Comparison of ENCODE assay signal across 1 cellular context in the genomic region with DNA sequence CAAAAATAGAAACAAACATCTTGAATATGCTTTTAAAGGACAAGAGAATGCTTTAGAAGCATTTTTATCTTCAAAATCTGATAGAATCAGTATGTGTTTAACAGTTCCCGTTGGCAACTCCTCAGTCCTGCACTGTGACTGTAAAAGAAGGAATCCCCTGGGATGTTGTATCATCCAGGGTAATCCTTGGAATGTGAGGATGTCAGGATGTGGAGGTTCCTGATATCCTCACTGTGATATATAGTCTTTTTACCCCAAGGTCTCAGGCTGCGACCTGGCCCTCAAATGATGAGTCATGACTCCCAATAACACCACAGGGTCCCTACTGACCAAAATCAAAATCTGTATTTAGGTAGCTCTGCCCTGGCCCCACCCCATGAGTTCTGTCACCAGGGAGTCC.
TF ChIP-seq lines count a peak whose summit lies in the region.

No MANE protein-coding gene starts in this region.

TF ChIP-seq in GM23338, 12 proteins besides CTCF, POLR2A, EP300 and RAD21 (continued from another document):
- TF ChIP-seq, protein P1, sequence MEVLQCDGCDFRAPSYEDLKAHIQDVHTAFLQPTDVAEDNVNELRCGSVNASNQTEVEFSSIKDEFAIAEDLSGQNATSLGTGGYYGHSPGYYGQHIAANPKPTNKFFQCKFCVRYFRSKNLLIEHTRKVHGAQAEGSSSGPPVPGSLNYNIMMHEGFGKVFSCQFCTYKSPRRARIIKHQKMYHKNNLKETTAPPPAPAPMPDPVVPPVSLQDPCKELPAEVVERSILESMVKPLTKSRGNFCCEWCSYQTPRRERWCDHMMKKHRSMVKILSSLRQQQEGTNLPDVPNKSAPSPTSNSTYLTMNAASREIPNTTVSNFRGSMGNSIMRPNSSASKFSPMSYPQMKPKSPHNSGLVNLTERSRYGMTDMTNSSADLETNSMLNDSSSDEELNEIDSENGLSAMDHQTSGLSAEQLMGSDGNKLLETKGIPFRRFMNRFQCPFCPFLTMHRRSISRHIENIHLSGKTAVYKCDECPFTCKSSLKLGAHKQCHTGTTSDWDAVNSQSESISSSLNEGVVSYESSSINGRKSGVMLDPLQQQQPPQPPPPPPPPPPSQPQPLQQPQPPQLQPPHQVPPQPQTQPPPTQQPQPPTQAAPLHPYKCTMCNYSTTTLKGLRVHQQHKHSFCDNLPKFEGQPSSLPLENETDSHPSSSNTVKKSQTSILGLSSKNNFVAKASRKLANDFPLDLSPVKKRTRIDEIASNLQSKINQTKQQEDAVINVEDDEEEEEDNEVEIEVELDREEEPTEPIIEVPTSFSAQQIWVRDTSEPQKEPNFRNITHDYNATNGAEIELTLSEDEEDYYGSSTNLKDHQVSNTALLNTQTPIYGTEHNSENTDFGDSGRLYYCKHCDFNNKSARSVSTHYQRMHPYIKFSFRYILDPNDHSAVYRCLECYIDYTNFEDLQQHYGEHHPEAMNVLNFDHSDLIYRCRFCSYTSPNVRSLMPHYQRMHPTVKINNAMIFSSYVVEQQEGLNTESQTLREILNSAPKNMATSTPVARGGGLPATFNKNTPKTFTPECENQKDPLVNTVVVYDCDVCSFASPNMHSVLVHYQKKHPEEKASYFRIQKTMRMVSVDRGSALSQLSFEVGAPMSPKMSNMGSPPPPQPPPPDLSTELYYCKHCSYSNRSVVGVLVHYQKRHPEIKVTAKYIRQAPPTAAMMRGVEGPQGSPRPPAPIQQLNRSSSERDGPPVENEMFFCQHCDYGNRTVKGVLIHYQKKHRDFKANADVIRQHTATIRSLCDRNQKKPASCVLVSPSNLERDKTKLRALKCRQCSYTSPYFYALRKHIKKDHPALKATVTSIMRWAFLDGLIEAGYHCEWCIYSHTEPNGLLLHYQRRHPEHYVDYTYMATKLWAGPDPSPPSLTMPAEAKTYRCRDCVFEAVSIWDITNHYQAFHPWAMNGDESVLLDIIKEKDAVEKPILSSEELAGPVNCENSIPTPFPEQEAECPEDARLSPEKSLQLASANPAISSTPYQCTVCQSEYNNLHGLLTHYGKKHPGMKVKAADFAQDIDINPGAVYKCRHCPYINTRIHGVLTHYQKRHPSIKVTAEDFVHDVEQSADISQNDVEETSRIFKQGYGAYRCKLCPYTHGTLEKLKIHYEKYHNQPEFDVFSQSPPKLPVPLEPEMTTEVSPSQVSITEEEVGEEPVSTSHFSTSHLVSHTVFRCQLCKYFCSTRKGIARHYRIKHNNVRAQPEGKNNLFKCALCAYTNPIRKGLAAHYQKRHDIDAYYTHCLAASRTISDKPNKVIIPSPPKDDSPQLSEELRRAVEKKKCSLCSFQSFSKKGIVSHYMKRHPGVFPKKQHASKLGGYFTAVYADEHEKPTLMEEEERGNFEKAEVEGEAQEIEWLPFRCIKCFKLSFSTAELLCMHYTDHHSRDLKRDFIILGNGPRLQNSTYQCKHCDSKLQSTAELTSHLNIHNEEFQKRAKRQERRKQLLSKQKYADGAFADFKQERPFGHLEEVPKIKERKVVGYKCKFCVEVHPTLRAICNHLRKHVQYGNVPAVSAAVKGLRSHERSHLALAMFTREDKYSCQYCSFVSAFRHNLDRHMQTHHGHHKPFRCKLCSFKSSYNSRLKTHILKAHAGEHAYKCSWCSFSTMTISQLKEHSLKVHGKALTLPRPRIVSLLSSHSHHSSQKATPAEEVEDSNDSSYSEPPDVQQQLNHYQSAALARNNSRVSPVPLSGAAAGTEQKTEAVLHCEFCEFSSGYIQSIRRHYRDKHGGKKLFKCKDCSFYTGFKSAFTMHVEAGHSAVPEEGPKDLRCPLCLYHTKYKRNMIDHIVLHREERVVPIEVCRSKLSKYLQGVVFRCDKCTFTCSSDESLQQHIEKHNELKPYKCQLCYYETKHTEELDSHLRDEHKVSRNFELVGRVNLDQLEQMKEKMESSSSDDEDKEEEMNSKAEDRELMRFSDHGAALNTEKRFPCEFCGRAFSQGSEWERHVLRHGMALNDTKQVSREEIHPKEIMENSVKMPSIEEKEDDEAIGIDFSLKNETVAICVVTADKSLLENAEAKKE (CRISPR knock-in tag; IDR thresholded peaks at IDR 0.05) = no peak
